Comparison of ENCODE assay signal across 31 cellular contexts in genomic region chr9:125399666-125400065, GRCh38.
"Had no signal": no experiment of that assay in that cellular context is flagged by ENCODE, and none has a peak within 500 bp of the region (broad histone marks: within the 10 kb centered on the region; RNA-seq: fewer than 3 reads in every experiment).

No MANE protein-coding gene starts in this region.

- ATAC-seq: activated CD4-positive, alpha-beta T cell treated with anti-CD3 and anti-CD28 coated beads for 36 hours; activated CD4-positive, CD25-positive, alpha-beta regulatory T cell treated with anti-CD3 and anti-CD28 coated beads, Interleukin-2, amount 50 U/mL, for 24 hours; activated CD8-positive, alpha-beta memory T cell treated with anti-CD3 and anti-CD28 coated beads, Interleukin-2, amount 10 ng/mL, durations not matched to agents 7 days and 5 days; activated CD8-positive, alpha-beta T cell treated with anti-CD3 and anti-CD28 coated beads, Interleukin-2, amount 10 ng/mL, durations not matched to agents 7 days and 5 days; activated naive CD8-positive, alpha-beta T cell treated with anti-CD3 and anti-CD28 coated beads, Interleukin-2, amount 50 U/mL, for 24 hours had no signal

- DNase-seq: activated CD4-positive, alpha-beta memory T cell treated with anti-CD3 and anti-CD28 coated beads, Interleukin-2, amount 10 ng/mL, durations not matched to agents 7 days and 5 days; activated CD4-positive, alpha-beta T cell treated with anti-CD3 and anti-CD28 coated beads for 1 hour; activated CD4-positive, alpha-beta T cell treated with anti-CD3 and anti-CD28 coated beads for 36 hours; activated CD4-positive, alpha-beta T cell treated with anti-CD3 and anti-CD28 coated beads for 48 hours; activated CD4-positive, alpha-beta T cell treated with anti-CD3 and anti-CD28 coated beads, Interleukin-2, amount 10 ng/mL, durations not matched to agents 7 days and 5 days; activated CD4-positive, alpha-beta T cell treated with anti-CD3 and anti-CD28 coated beads, Interleukin-2, amount 50 U/mL, for 48 hours; activated CD4-positive, CD25-positive, alpha-beta regulatory T cell; activated CD8-positive, alpha-beta memory T cell treated with anti-CD3 and anti-CD28 coated beads for 24 hours; activated CD8-positive, alpha-beta memory T cell treated with anti-CD3 and anti-CD28 coated beads, Interleukin-2, amount 10 ng/mL, durations not matched to agents 7 days and 5 days; activated CD8-positive, alpha-beta memory T cell treated with anti-CD3 and anti-CD28 coated beads, Interleukin-2, amount 50 U/mL, for 48 hours; activated CD8-positive, alpha-beta T cell treated with anti-CD3 and anti-CD28 coated beads, Interleukin-2, amount 10 ng/mL, durations not matched to agents 7 days and 5 days; activated effector memory CD4-positive, alpha-beta T cell treated with Interleukin-2 at 50 U/mL for 16 hours; activated gamma-delta T cell; activated naive CD4-positive, alpha-beta T cell treated with anti-CD3 and anti-CD28 coated beads, Interleukin-2, amount 10 ng/mL, durations not matched to agents 7 days and 5 days; activated naive CD4-positive, alpha-beta T cell treated with Interleukin-2 at 50 U/mL for 16 hours; activated naive CD8-positive, alpha-beta T cell treated with anti-CD3 and anti-CD28 coated beads, Interleukin-2, amount 10 ng/mL, durations not matched to agents 7 days and 5 days; activated naive CD8-positive, alpha-beta T cell treated with anti-CD3 and anti-CD28 coated beads, Interleukin-2, amount 50 U/mL, for 24 hours; activated T-cell treated with anti-CD3 and anti-CD28 coated beads, Interleukin-2, amount 50 U/mL, for 24 hours; activated T-cell treated with anti-CD3 and anti-CD28 coated beads, Interleukin-2, amount 50 U/mL, for 48 hours; amygdala; anterior cingulate cortex; caudate nucleus; cerebellar nuclear complex; T-helper 2 cell; T-helper 9 cell; WERI-Rb-1 had no signal

- H3K36me3 ChIP-seq: ascending aorta, cardiac muscle cell, WERI-Rb-1 had no signal

- H3K4me3 ChIP-seq: ascending aorta, cardiac muscle cell had no signal

- FAIRE-seq: bronchial epithelial cell, TTC549 had no signal

- H3K27me3 ChIP-seq: ascending aorta, cardiac muscle cell had no signal

- H3K4me1 ChIP-seq: ascending aorta had no signal

- H3K27ac ChIP-seq: ascending aorta, cardiac muscle cell, WERI-Rb-1 had no signal

- H3K9me3 ChIP-seq: ascending aorta had no signal
